In genomic region chr17:36703860-36704266, GRCh38 we compare ENCODE assay signal across 8 cellular contexts.
DNase-seq lines count a peak whose midpoint lies in the region; ATAC-seq and TF ChIP-seq lines count a peak whose summit lies in the region.

No MANE protein-coding gene starts in this region.

- no peaks in the 10 kb centered on the region for H4K20me1 ChIP-seq in OCI-LY7 (ENCODE audit: insufficient read depth, low read length)

- H3K27me3 Mint-ChIP-seq in activated naive CD4-positive, alpha-beta T cell treated with anti-CD3 and anti-CD28 coated beads, Interleukin-2, amount 10 ng/mL, durations not matched to agents 7 days and 5 days: peaks cover 52% of the 10 kb centered on the region

- H3K79me2 ChIP-seq in OCI-LY7 (ENCODE audit: insufficient read depth, low read depth, low read length): no peaks in the 10 kb centered on the region

- no peaks in the 10 kb centered on the region for H3K36me3 Mint-ChIP-seq in activated naive CD4-positive, alpha-beta T cell treated with anti-CD3 and anti-CD28 coated beads, Interleukin-2, amount 10 ng/mL, durations not matched to agents 7 days and 5 days

- no peaks in the 10 kb centered on the region for H3K9me3 Mint-ChIP-seq in activated naive CD4-positive, alpha-beta T cell treated with anti-CD3 and anti-CD28 coated beads, Interleukin-2, amount 10 ng/mL, durations not matched to agents 7 days and 5 days

- POLR2A ChIA-PET in OCI-LY7 (lab: Charles Lee): no interaction called here

- ATAC-seq in HG02798 (IDR thresholded peaks at IDR 0.05; ENCODE audit: poor library complexity, unreplicated experiment): no peak
- no peak for ATAC-seq in HG02610 (IDR thresholded peaks at IDR 0.05; ENCODE audit: unreplicated experiment)

- H3K4me2 ChIP-seq in OCI-LY7 (ENCODE audit: low read length): no peak overlapping the region

- TF ChIP-seq CTCF in GM10266 (IDR thresholded peaks at IDR 0.05; ENCODE audit: control insufficient read depth, insufficient read depth, low read depth, missing control alignments) (no peak), OCI-LY7 (conservative IDR thresholded peaks at IDR 0.05; ENCODE audit: low read length) (no peak)

- no peak overlapping the region for H3K27ac ChIP-seq in OCI-LY7 (ENCODE audit: low read depth, low read length, poor library complexity, severe bottlenecking)

- no peak overlapping the region for H2AFZ ChIP-seq in OCI-LY7 (ENCODE audit: low read length)

- CTCF ChIA-PET in OCI-LY7 (lab: Charles Lee; ENCODE audit: unreplicated experiment): no interaction called here
- CTCF ChIA-PET in activated naive CD4-positive, alpha-beta T cell treated with anti-CD3 and anti-CD28 coated beads, Interleukin-2, amount 10 ng/mL, durations not matched to agents 7 days and 5 days (lab: Charles Lee): no interaction called here

- intact Hi-C loops in OCI-LY7 (cut with micrococcal nuclease; ENCODE audit: unreplicated experiment): no loop called here

- no peaks in the 10 kb centered on the region for H3K9me2 ChIP-seq in OCI-LY7 (ENCODE audit: insufficient read depth, low read length)

- H3K4me3 Mint-ChIP-seq in activated naive CD4-positive, alpha-beta T cell treated with anti-CD3 and anti-CD28 coated beads, Interleukin-2, amount 10 ng/mL, durations not matched to agents 7 days and 5 days: no peak overlapping the region

- H3K4me1 Mint-ChIP-seq in activated naive CD4-positive, alpha-beta T cell treated with anti-CD3 and anti-CD28 coated beads, Interleukin-2, amount 10 ng/mL, durations not matched to agents 7 days and 5 days: no peaks in the 10 kb centered on the region

- no peaks in the 10 kb centered on the region for H3K4me1 ChIP-seq in OCI-LY7 (ENCODE audit: insufficient read depth, low read length, poor library complexity, severe bottlenecking)

- H3K9me3 ChIP-seq in OCI-LY7 (ENCODE audit: low read length) (no peaks in the 10 kb centered on the region), iPS-18c (ENCODE audit: control insufficient read depth, insufficient read depth, low read length) (no peaks in the 10 kb centered on the region)

- no peak overlapping the region for H3K4me3 ChIP-seq in OCI-LY7 (ENCODE audit: low read depth, low read length, poor library complexity, severe bottlenecking)
- peak overlapping the region; percentile 38 for H3K4me3 ChIP-seq in iPS-18c (ENCODE audit: insufficient read depth, low read depth, low read length)

- DNase-seq in GM10266 (ENCODE audit: extremely low spot score) (peak; percentile 48), OCI-LY7 (ENCODE audit: low spot score) (peak; percentile 5), NCI-H1092 treated with DMSO at 0.1 percent for 48 hours (lab: John Stamatoyannopoulos, UW) (no peak)
- DNase-seq in activated naive CD4-positive, alpha-beta T cell treated with anti-CD3 and anti-CD28 coated beads, Interleukin-2, amount 10 ng/mL, durations not matched to agents 7 days and 5 days: peak; percentile 79
- DNase-seq in stimulated activated CD8-positive, alpha-beta memory T cell treated with anti-CD3 and anti-CD28 coated beads, Interleukin-15, amount 100 ng/mL, for 48 hours (ENCODE audit: low read depth in 2 of 2): peak; percentile 18 to 24

- BruUV-seq in OCI-LY7 (replicated peaks; lab: Mats Ljungman, UMichigan): no TSS peak

- no peak overlapping the region for H3K27ac Mint-ChIP-seq in activated naive CD4-positive, alpha-beta T cell treated with anti-CD3 and anti-CD28 coated beads, Interleukin-2, amount 10 ng/mL, durations not matched to agents 7 days and 5 days

- H3K36me3 ChIP-seq in OCI-LY7 (ENCODE audit: insufficient read depth, low read length): no peaks in the 10 kb centered on the region
